ENCODE assay signal across 16 cellular contexts in genomic region chr4:75666299-75666698, GRCh38. TPM values are rescaled to one million over a fixed set of nuclear protein-coding genes. Genes with fewer than 3 reads are reported as not detected.
DNase-seq lines count a peak whose midpoint lies in the region; ATAC-seq, FAIRE-seq and TF ChIP-seq lines count a peak whose summit lies in the region.
"Had no signal": no experiment of that assay in that cellular context is flagged by ENCODE, and none has a peak within 500 bp of the region (broad histone marks: within the 10 kb centered on the region; RNA-seq: fewer than 3 reads in every experiment).

No MANE protein-coding gene starts in this region.

- H3K27ac Mint-ChIP-seq in chondrocyte (ENCODE audit: unreplicated experiment) = peak overlapping the region; percentile 78
- H3K27ac Mint-ChIP-seq in stimulated activated naive CD8-positive, alpha-beta T cell treated with anti-CD3 and anti-CD28 coated beads, Interleukin-15, Interleukin-2, amounts not matched to agents 100 ng/mL and 50 ng/mL, for 24 hours = peak overlapping the region; percentile 63

- no peaks in the 10 kb centered on the region for H3K27me3 Mint-ChIP-seq in activated T-cell treated with anti-CD3 and anti-CD28 coated beads, Interleukin-2, amount 50 U/mL, for 4 hours (ENCODE audit: low read depth)
- no peaks in the 10 kb centered on the region for H3K27me3 Mint-ChIP-seq in chondrocyte (ENCODE audit: low read depth)
- no peaks in the 10 kb centered on the region for H3K27me3 Mint-ChIP-seq in stimulated activated naive CD8-positive, alpha-beta T cell treated with anti-CD3 and anti-CD28 coated beads, Interleukin-15, Interleukin-2, amounts not matched to agents 100 ng/mL and 50 ng/mL, for 24 hours

- no peak overlapping the region for H3K4me3 ChIP-seq in SK-N-MC
- H3K4me3 ChIP-seq: adrenal gland, lung, right atrium auricular region had no signal

- no peaks in the 10 kb centered on the region for H3K27me3 ChIP-seq in foreskin keratinocyte
- H3K27me3 ChIP-seq: adrenal gland, right atrium auricular region had no signal

- FAIRE-seq in GM12892 (lab: Jason Lieb, UNC) = no peak

- ATAC-seq in activated T-cell treated with anti-CD3 and anti-CD28 coated beads, Interleukin-2, amount 50 U/mL, for 4 hours = peak; percentile 42 to 62
- no peak for ATAC-seq in foreskin keratinocyte
- no peak for ATAC-seq in HG03342 (IDR thresholded peaks at IDR 0.05; ENCODE audit: unreplicated experiment)

- no peak for TF ChIP-seq POLR2A in GM12892 (IDR thresholded peaks at IDR 0.05; ENCODE audit: low read depth, low read length)

- DNase-seq in activated T-cell treated with anti-CD3 and anti-CD28 coated beads, Interleukin-2, amount 50 U/mL, for 4 hours = no peak
- no peak for DNase-seq in activated T-cell treated with anti-CD3 and anti-CD28 coated beads, Interleukin-2, amount 50 U/mL, for 48 hours
- no peak for DNase-seq in SK-N-MC (ENCODE audit: low read depth, low spot score)
- no peak for DNase-seq in chondrocyte (ENCODE audit: low spot score)
- no peak for DNase-seq in GM12892 (ENCODE audit: insufficient read length)
- no peak for DNase-seq in foreskin keratinocyte
- DNase-seq: adrenal gland; MM.1S; NCI-H2029 treated with DMSO at 0.1 percent for 48 hours; NCI-H774; stimulated activated CD4-positive, alpha-beta T cell treated with anti-CD3 and anti-CD28 coated beads, Interleukin-2, amount 100 ng/mL, for 24 hours; T-helper 9 cell had no signal

- peaks cover 76% of the 10 kb centered on the region for H3K4me1 Mint-ChIP-seq in activated T-cell treated with anti-CD3 and anti-CD28 coated beads, Interleukin-2, amount 50 U/mL, for 4 hours (ENCODE audit: low read depth)
- H3K4me1 Mint-ChIP-seq in chondrocyte (ENCODE audit: low read depth) = peaks cover 63% of the 10 kb centered on the region
- H3K4me1 Mint-ChIP-seq in stimulated activated naive CD8-positive, alpha-beta T cell treated with anti-CD3 and anti-CD28 coated beads, Interleukin-15, Interleukin-2, amounts not matched to agents 100 ng/mL and 50 ng/mL, for 24 hours (ENCODE audit: low read depth) = peaks cover 81% of the 10 kb centered on the region

- peaks cover 6% of the 10 kb centered on the region for H3K36me3 Mint-ChIP-seq in activated T-cell treated with anti-CD3 and anti-CD28 coated beads, Interleukin-2, amount 50 U/mL, for 4 hours (ENCODE audit: insufficient read depth)
- peaks cover 1% of the 10 kb centered on the region for H3K36me3 Mint-ChIP-seq in chondrocyte (ENCODE audit: low read depth)
- peaks cover 37% of the 10 kb centered on the region for H3K36me3 Mint-ChIP-seq in stimulated activated naive CD8-positive, alpha-beta T cell treated with anti-CD3 and anti-CD28 coated beads, Interleukin-15, Interleukin-2, amounts not matched to agents 100 ng/mL and 50 ng/mL, for 24 hours (ENCODE audit: low read depth)

- peaks cover 5% of the 10 kb centered on the region for H3K4me1 ChIP-seq in foreskin keratinocyte

- H3K4me3 Mint-ChIP-seq in activated T-cell treated with anti-CD3 and anti-CD28 coated beads, Interleukin-2, amount 50 U/mL, for 4 hours = peak overlapping the region; percentile 55
- no peak overlapping the region for H3K4me3 Mint-ChIP-seq in chondrocyte (ENCODE audit: unreplicated experiment)
- H3K4me3 Mint-ChIP-seq in stimulated activated naive CD8-positive, alpha-beta T cell treated with anti-CD3 and anti-CD28 coated beads, Interleukin-15, Interleukin-2, amounts not matched to agents 100 ng/mL and 50 ng/mL, for 24 hours = peak overlapping the region; percentile 66

- H3K9me3 ChIP-seq in SK-N-MC (ENCODE audit: low read depth, low read length) = no peaks in the 10 kb centered on the region
- H3K9me3 ChIP-seq: adrenal gland, right atrium auricular region had no signal

- H3K27ac ChIP-seq in SK-N-MC (peak overlapping the region; percentile 29; the same call in 1 of the 2 replicates), foreskin keratinocyte (no peak overlapping the region)
- H3K27ac ChIP-seq: adrenal gland, right atrium auricular region had no signal

- TF ChIP-seq CTCF in chondrocyte (IDR thresholded peaks at IDR 0.05) = no peak
- no peak for TF ChIP-seq CTCF in foreskin keratinocyte (conservative IDR thresholded peaks at IDR 0.05)

- no peaks in the 10 kb centered on the region for H3K9me3 Mint-ChIP-seq in activated T-cell treated with anti-CD3 and anti-CD28 coated beads, Interleukin-2, amount 50 U/mL, for 4 hours
- H3K9me3 Mint-ChIP-seq in chondrocyte (ENCODE audit: low read depth) = no peaks in the 10 kb centered on the region
- H3K9me3 Mint-ChIP-seq in stimulated activated naive CD8-positive, alpha-beta T cell treated with anti-CD3 and anti-CD28 coated beads, Interleukin-15, Interleukin-2, amounts not matched to agents 100 ng/mL and 50 ng/mL, for 24 hours = no peaks in the 10 kb centered on the region

- peaks cover 36% of the 10 kb centered on the region for H3K36me3 ChIP-seq in SK-N-MC (ENCODE audit: insufficient read depth, low read length)

- no peak overlapping the region for H3K9ac ChIP-seq in SK-N-MC (ENCODE audit: insufficient read length)

RNA-seq across cellular contexts. Expression of gene G3BP2, which starts 6.9 kb away (rescaled TPM):
- 100 to 1,000 TPM; 177 to 196 (median 189) TPM for total RNA-seq in activated T-cell treated with anti-CD3 and anti-CD28 coated beads, Interleukin-2, amount 50 U/mL, for 4 hours
- total RNA-seq in chondrocyte (153 to 161 TPM (median 157 TPM) in 3 replicates), foreskin keratinocyte (136 and 138 TPM in 2 replicates)
- polyA plus RNA-seq in GM12892 (2012; ENCODE audit: missing spikeins) = 91.1 TPM
- 29.9 and 36.2 TPM in 2 replicates for polyA plus RNA-seq in foreskin keratinocyte

RNA-seq across cellular contexts. Expression of gene CDKL2, which starts 36.0 kb away (rescaled TPM):
- total RNA-seq in activated T-cell treated with anti-CD3 and anti-CD28 coated beads, Interleukin-2, amount 50 U/mL, for 4 hours = under 1 TPM in 2 of 3 donors, not detected in 1; 0.08 to 0.33 TPM
- total RNA-seq in chondrocyte (2.1 to 4.2 TPM (median 2.7 TPM) in 3 replicates), foreskin keratinocyte (1.3 and 1.7 TPM in 2 replicates)
- 0.08 TPM for polyA plus RNA-seq in GM12892 (2012; ENCODE audit: missing spikeins)
- 0.20 and 0.21 TPM in 2 replicates for polyA plus RNA-seq in foreskin keratinocyte

RNA-seq across cellular contexts. Expression of gene USO1, which starts 58.1 kb away (rescaled TPM):
- 10 to 100 TPM; 28.1 to 31.6 (median 30.1) TPM for total RNA-seq in activated T-cell treated with anti-CD3 and anti-CD28 coated beads, Interleukin-2, amount 50 U/mL, for 4 hours
- 85.0 to 98.4 TPM (median 86.4 TPM) in 3 replicates for total RNA-seq in chondrocyte
- 52.1 TPM for polyA plus RNA-seq in GM12892 (2012; ENCODE audit: missing spikeins)
- total RNA-seq in foreskin keratinocyte = 61.8 and 65.4 TPM in 2 replicates
- polyA plus RNA-seq in foreskin keratinocyte = 17.8 and 20.6 TPM in 2 replicates

Comparison
In these comparisons a context has a peak if more than half of its experiments do, and no peak if none do; other contexts are left out.
1. ATAC-seq: peak in activated T-cell treated with anti-CD3 and anti-CD28 coated beads, Interleukin-2, amount 50 U/mL, for 4 hours (2 of 2); none in foreskin keratinocyte (single experiment) and HG03342 (single experiment).